8 cellular contexts compared by ENCODE assay signal in the genomic region with DNA sequence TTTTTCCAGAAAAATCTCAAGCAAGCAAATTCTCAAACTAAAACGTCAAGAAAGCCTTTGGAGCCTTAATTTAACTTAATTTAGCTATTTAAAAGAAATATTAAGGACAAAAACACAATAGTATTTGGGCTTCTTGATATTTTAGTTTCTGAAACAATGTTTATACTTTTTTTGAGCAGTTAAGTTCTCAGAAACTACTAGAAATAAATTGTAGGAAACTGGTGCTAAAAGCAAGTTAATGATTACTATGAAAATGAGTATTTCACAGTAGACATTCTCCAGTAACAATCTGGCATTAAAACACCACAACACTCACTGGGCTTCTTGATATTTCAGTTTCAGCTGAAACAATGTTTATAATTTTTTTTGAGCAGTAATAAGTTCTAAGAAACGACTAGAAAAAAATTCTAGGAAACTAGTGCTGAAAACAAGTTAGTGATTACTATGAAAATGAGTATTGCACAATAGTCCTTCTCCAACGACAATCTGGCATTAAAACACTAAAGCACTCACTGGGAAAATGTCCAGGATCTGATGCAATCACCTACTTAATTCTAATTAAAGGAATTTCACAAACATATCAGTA. TPM values are rescaled to one million over a fixed set of nuclear protein-coding genes. Genes with fewer than 3 reads are reported as not detected.
DNase-seq lines count a peak whose midpoint lies in the region; ATAC-seq and TF ChIP-seq lines count a peak whose summit lies in the region.

No MANE protein-coding gene starts in this region.

- H3K36me3 ChIP-seq in DND-41 (ENCODE audit: insufficient read depth, low read length) (no peaks in the 10 kb centered on the region), endocrine pancreas (ENCODE audit: control insufficient read depth, insufficient read depth, low read length) (no peaks in the 10 kb centered on the region), ovary (no peaks in the 10 kb centered on the region)

- intact Hi-C loops in ovary (cut with DNase I): no loop called here

- DNase-seq in DND-41: no peak
- peak; percentile 51 for DNase-seq in NCI-H2196 (lab: John Stamatoyannopoulos, UW; ENCODE audit: unreplicated experiment)
- peak in 2 of 5 donors; percentile 21 to 72 for DNase-seq in ovary
- no peak for DNase-seq in osteocyte (ENCODE audit: extremely low spot score, unreplicated experiment)

- TF ChIP-seq CTCF in DND-41 (IDR thresholded peaks at IDR 0.05; ENCODE audit: borderline replicate concordance, extremely low read depth, low read length, poor library complexity, severe bottlenecking) (no peak), ovary (IDR thresholded peaks at IDR 0.05) (no peak), osteocyte (IDR thresholded peaks at IDR 0.05) (no peak)

- H3K9ac ChIP-seq in DND-41 (ENCODE audit: low read depth, low read length) (peak overlapping the region; percentile 44), endocrine pancreas (ENCODE audit: control insufficient read depth, insufficient read depth, low read length) (no peak overlapping the region)

- ATAC-seq in DND-41 (ENCODE audit: insufficient read depth, low read depth) (peak; percentile 62), HG03521 (IDR thresholded peaks at IDR 0.05; ENCODE audit: unreplicated experiment) (no peak), GM21717 (IDR thresholded peaks at IDR 0.05; ENCODE audit: unreplicated experiment) (no peak), HG02610 (IDR thresholded peaks at IDR 0.05; ENCODE audit: unreplicated experiment) (no peak)

- H3K27me3 ChIP-seq in DND-41 (ENCODE audit: insufficient read depth, low read length, poor library complexity): no peaks in the 10 kb centered on the region
- H3K27me3 ChIP-seq in endocrine pancreas (ENCODE audit: control insufficient read depth, insufficient read depth, low read length): no peaks in the 10 kb centered on the region
- H3K27me3 ChIP-seq in ovary: no peaks in the 10 kb centered on the region

- peaks cover 28% of the 10 kb centered on the region for H3K4me1 Mint-ChIP-seq in osteocyte (ENCODE audit: unreplicated experiment)

- H3K4me3 ChIP-seq in DND-41 (ENCODE audit: low read depth in 1 of 2, low read length in 2 of 2): no peak overlapping the region
- peak overlapping the region; percentile 22 for H3K4me3 ChIP-seq in endocrine pancreas (ENCODE audit: control insufficient read depth, insufficient read depth, low read length)
- H3K4me3 ChIP-seq in ovary: no peak overlapping the region

- no peak for TF ChIP-seq EP300 in ovary (IDR thresholded peaks at IDR 0.05)

- no peaks in the 10 kb centered on the region for H3K79me2 ChIP-seq in DND-41 (ENCODE audit: insufficient read depth, low read length)

- H3K4me3 Mint-ChIP-seq in osteocyte (ENCODE audit: unreplicated experiment): no peak overlapping the region

- H3K36me3 Mint-ChIP-seq in osteocyte (ENCODE audit: unreplicated experiment): peaks cover 3% of the 10 kb centered on the region

- H3K27ac ChIP-seq in DND-41 (ENCODE audit: low read length) (peak overlapping the region; percentile 69), ovary (peak overlapping the region; percentile 7 to 72)

- WGBS in ovary, 3 donors: 8 to 16% (median 11%) methylated on average over 3 of the region's 3 CpGs

- H3K4me1 ChIP-seq in DND-41 (ENCODE audit: insufficient read depth, low read length) (peaks cover 40% of the 10 kb centered on the region), endocrine pancreas (ENCODE audit: control insufficient read depth, insufficient read depth, low read length) (peaks cover 29% of the 10 kb centered on the region), ovary (ENCODE audit: insufficient read depth) (peaks cover 6% of the 10 kb centered on the region)

- no peaks in the 10 kb centered on the region for H3K9me3 Mint-ChIP-seq in osteocyte (ENCODE audit: unreplicated experiment)

- H4K20me1 ChIP-seq in DND-41 (ENCODE audit: insufficient read depth, low read length): no peaks in the 10 kb centered on the region

- H3K27me3 Mint-ChIP-seq in osteocyte (ENCODE audit: unreplicated experiment): no peaks in the 10 kb centered on the region

- no peaks in the 10 kb centered on the region for H3K9me3 ChIP-seq in DND-41 (ENCODE audit: insufficient read depth, low read length, severe bottlenecking)
- no peaks in the 10 kb centered on the region for H3K9me3 ChIP-seq in endocrine pancreas (ENCODE audit: control insufficient read depth, low read length)
- H3K9me3 ChIP-seq in ovary: no peaks in the 10 kb centered on the region

- TF ChIP-seq POLR2A in ovary (IDR thresholded peaks at IDR 0.05): no peak

- H3K4me2 ChIP-seq in DND-41 (ENCODE audit: insufficient read depth, low read length): peak overlapping the region; percentile 49

- no peak overlapping the region for H3K27ac Mint-ChIP-seq in osteocyte (ENCODE audit: unreplicated experiment)

- no peak overlapping the region for H2AFZ ChIP-seq in DND-41 (ENCODE audit: low read depth, low read length)

RNA-seq across cellular contexts. Expression of a gene that starts 45.1 kb away (rescaled TPM):
- total RNA-seq in ovary (10 to 100 TPM; 14.3 to 33.7 (median 20.2) TPM), osteocyte (36.2 and 38.7 TPM in 2 replicates)
- polyA plus RNA-seq in ovary: 10 to 100 TPM in 1 of 2 donors, 1 to 10 TPM in 1; 8.3 to 25.7 TPM

RNA-seq across cellular contexts. Expression of a gene that starts 45.4 kb away (rescaled TPM):
- total RNA-seq in ovary (10 to 100 TPM; 13.7 to 20.4 (median 16.5) TPM), osteocyte (18.5 and 23.7 TPM in 2 replicates)
- polyA plus RNA-seq in ovary: 10 to 100 TPM; 11.7 to 33.3 TPM

RNA-seq across cellular contexts. Expression of a gene that starts 49.0 kb away (rescaled TPM):
- total RNA-seq in ovary (1 to 10 TPM in 3 of 7 donors, under 1 TPM in 3, not detected in 1; 0.37 to 4.4 (median 1.3) TPM), osteocyte (1.6 and 2.1 TPM in 2 replicates)
- polyA plus RNA-seq in ovary: under 1 TPM; 0.30 to 0.78 TPM
